8 cellular contexts compared by ENCODE assay signal in genomic region chr1:167066333-167067122, GRCh38. TPM values are rescaled to one million over a fixed set of nuclear protein-coding genes. Genes with fewer than 3 reads are reported as not detected.
DNase-seq lines count a peak whose midpoint lies in the region; ATAC-seq and TF ChIP-seq lines count a peak whose summit lies in the region.

No MANE protein-coding gene starts in this region.

- CTCF ChIA-PET in naive thymus-derived CD4-positive, alpha-beta T cell (lab: Charles Lee), result interaction anchor here (0.6 to 6.6 kb wide), 11 partner anchors 18 to 515 kb away, joined by 3 to 67 read pairs (median 3); partner anchors contain the start of gene GPA33

- peak; percentile 79 for ATAC-seq in GM19372 (IDR thresholded peaks at IDR 0.05; ENCODE audit: low read depth, unreplicated experiment)
- peak; percentile 87 for ATAC-seq in esophagus mucosa
- peak; percentile 95 for ATAC-seq in naive thymus-derived CD4-positive, alpha-beta T cell
- ATAC-seq in stimulated activated effector memory CD8-positive, alpha-beta T cell treated with anti-CD3 and anti-CD28 coated beads, Interleukin-12 subunit alpha, Interleukin-12 subunit beta, amount 100 ng/mL, for 72 hours, result peak; percentile 81

- no peak overlapping the region for H3K27ac ChIP-seq in OCI-LY1 (ENCODE audit: low read depth, low read length, poor library complexity, severe bottlenecking)
- no peak overlapping the region for H3K27ac ChIP-seq in naive thymus-derived CD4-positive, alpha-beta T cell (ENCODE audit: low read depth, low read length)

- no peaks in the 10 kb centered on the region for H3K9me3 ChIP-seq in OCI-LY1 (ENCODE audit: low read length)
- H3K9me3 ChIP-seq in naive thymus-derived CD4-positive, alpha-beta T cell (ENCODE audit: control insufficient read depth in 2 of 3, low read length in 3 of 3), result no peaks in the 10 kb centered on the region

- no peak overlapping the region for H2AFZ ChIP-seq in OCI-LY1 (ENCODE audit: low read length)

- H3K4me3 ChIP-seq in OCI-LY1 (ENCODE audit: low read depth, low read length, poor library complexity, severe bottlenecking), result peak overlapping the region; percentile 38
- no peak overlapping the region for H3K4me3 ChIP-seq in naive thymus-derived CD4-positive, alpha-beta T cell (ENCODE audit: low read length)

- no peaks in the 10 kb centered on the region for H3K9me3 Mint-ChIP-seq in naive thymus-derived CD4-positive, alpha-beta T cell
- H3K9me3 Mint-ChIP-seq in stimulated activated effector memory CD8-positive, alpha-beta T cell treated with anti-CD3 and anti-CD28 coated beads, Interleukin-12 subunit alpha, Interleukin-12 subunit beta, amount 100 ng/mL, for 72 hours, result no peaks in the 10 kb centered on the region

- H3K36me3 ChIP-seq in OCI-LY1 (ENCODE audit: insufficient read depth, low read length), result no peaks in the 10 kb centered on the region
- peaks cover 0 to 24% (median 0%) of the 10 kb centered on the region in 3 experiments for H3K36me3 ChIP-seq in naive thymus-derived CD4-positive, alpha-beta T cell (ENCODE audit: control insufficient read depth in 2 of 3, insufficient read depth in 3 of 3, low read length in 3 of 3)

- peak overlapping the region; percentile 74 for H3K4me2 ChIP-seq in OCI-LY1 (ENCODE audit: low read length)

- H3K4me1 ChIP-seq in OCI-LY1 (ENCODE audit: insufficient read depth, low read length, severe bottlenecking), result peaks cover 5% of the 10 kb centered on the region
- no peaks in the 10 kb centered on the region for H3K4me1 ChIP-seq in naive thymus-derived CD4-positive, alpha-beta T cell (ENCODE audit: control insufficient read depth in 2 of 2, insufficient read depth in 2 of 2, low read length in 2 of 2)

- DNase-seq in C1 segment of cervical spinal cord (lab: John Stamatoyannopoulos, UW) (peak in 13 of 14 donors; percentile 16 to 84 (median 55)), HT1080 (ENCODE audit: low read depth) (peak; percentile 64)
- DNase-seq in activated CD8-positive, alpha-beta memory T cell treated with anti-CD3 and anti-CD28 coated beads, Interleukin-2, amount 50 U/mL, for 48 hours, result peak; percentile 96
- peak; percentile 59 to 90 (median 78) for DNase-seq in naive thymus-derived CD4-positive, alpha-beta T cell
- peak; percentile 76 to 92 for DNase-seq in stimulated activated effector memory CD8-positive, alpha-beta T cell treated with anti-CD3 and anti-CD28 coated beads, Interleukin-12 subunit alpha, Interleukin-12 subunit beta, amount 100 ng/mL, for 72 hours (ENCODE audit: low spot score in 2 of 2)

- peak; percentile 96 for TF ChIP-seq CTCF in OCI-LY1 (IDR thresholded peaks at IDR 0.05; ENCODE audit: low read length)

- peaks cover 5% of the 10 kb centered on the region; the same call in 1 of the 2 replicates for H3K27me3 ChIP-seq in OCI-LY1 (ENCODE audit: insufficient read depth, low read length)
- H3K27me3 ChIP-seq in naive thymus-derived CD4-positive, alpha-beta T cell (ENCODE audit: control insufficient read depth in 2 of 2, insufficient read depth in 2 of 2, low read length in 2 of 2), result no peaks in the 10 kb centered on the region

- peak overlapping the region in 4 of 10 donors; percentile 15 to 54 (median 37) for H3K4me3 Mint-ChIP-seq in naive thymus-derived CD4-positive, alpha-beta T cell
- peak overlapping the region; percentile 43 for H3K4me3 Mint-ChIP-seq in stimulated activated effector memory CD8-positive, alpha-beta T cell treated with anti-CD3 and anti-CD28 coated beads, Interleukin-12 subunit alpha, Interleukin-12 subunit beta, amount 100 ng/mL, for 72 hours

- no peaks in the 10 kb centered on the region for H3K9me2 ChIP-seq in OCI-LY1 (ENCODE audit: low read depth, low read length)

- H3K79me2 ChIP-seq in OCI-LY1 (ENCODE audit: insufficient read depth, low read length), result no peaks in the 10 kb centered on the region

- intact Hi-C loops in naive thymus-derived CD4-positive, alpha-beta T cell (cut with micrococcal nuclease), result loop anchor here (1.0 to 10.0 kb wide), 17 partner anchors 24 to 582 kb away; partner anchors contain the start of genes POU2F1 (in 2 of the 2) and GPA33 (in 1 of the 2)

- POLR2A ChIA-PET in naive thymus-derived CD4-positive, alpha-beta T cell (lab: Charles Lee), result interaction anchor here (0.8 to 1.0 kb wide), 2 partner anchors 24 to 61 kb away, joined by 3 to 4 read pairs; partner anchors contain the start of gene GPA33

- H3F3A ChIP-seq in OCI-LY1 (ENCODE audit: insufficient read depth, low read length), result no peaks in the 10 kb centered on the region

- no peaks in the 10 kb centered on the region for H3K27me3 Mint-ChIP-seq in naive thymus-derived CD4-positive, alpha-beta T cell

- peaks cover 0 to 45% (median 10%) of the 10 kb centered on the region in 5 donors for H3K36me3 Mint-ChIP-seq in naive thymus-derived CD4-positive, alpha-beta T cell
- H3K36me3 Mint-ChIP-seq in stimulated activated effector memory CD8-positive, alpha-beta T cell treated with anti-CD3 and anti-CD28 coated beads, Interleukin-12 subunit alpha, Interleukin-12 subunit beta, amount 100 ng/mL, for 72 hours, result no peaks in the 10 kb centered on the region

- H4K20me1 ChIP-seq in OCI-LY1 (ENCODE audit: insufficient read depth, low read length), result no peaks in the 10 kb centered on the region

- H3K9ac ChIP-seq in OCI-LY1 (ENCODE audit: low read length), result peak overlapping the region; percentile 37; the same call in 1 of the 2 replicates

- peak overlapping the region in 1 of 9 donors; percentile 58 for H3K27ac Mint-ChIP-seq in naive thymus-derived CD4-positive, alpha-beta T cell
- no peak overlapping the region for H3K27ac Mint-ChIP-seq in stimulated activated effector memory CD8-positive, alpha-beta T cell treated with anti-CD3 and anti-CD28 coated beads, Interleukin-12 subunit alpha, Interleukin-12 subunit beta, amount 100 ng/mL, for 72 hours

- peaks cover 0 to 9% (median 5%) of the 10 kb centered on the region in 7 donors for H3K4me1 Mint-ChIP-seq in naive thymus-derived CD4-positive, alpha-beta T cell
- H3K4me1 Mint-ChIP-seq in stimulated activated effector memory CD8-positive, alpha-beta T cell treated with anti-CD3 and anti-CD28 coated beads, Interleukin-12 subunit alpha, Interleukin-12 subunit beta, amount 100 ng/mL, for 72 hours, result peaks cover 7% of the 10 kb centered on the region

RNA-seq across cellular contexts. Expression of gene GPA33, which starts 23.6 kb away (rescaled TPM):
- total RNA-seq in HT1080 (2014; rRNA removed; shearing (Covaris generic)), result 0.19 and 1.0 TPM in 2 replicates
- polyA plus RNA-seq in HT1080 (2015; cell fraction: cytosol; rRNA removed), result 0.06 TPM in 1 of 2 replicates, not detected in the other
- polyA plus RNA-seq in HT1080 (2015; cell fraction: nucleus; rRNA removed), result 0.06 TPM in 1 of 2 replicates, not detected in the other
- total RNA-seq in esophagus mucosa, result not detected
- total RNA-seq in naive thymus-derived CD4-positive, alpha-beta T cell, result 10 to 100 TPM in 3 of 5 experiments, 1 to 10 TPM in 2; 5.4 to 32.6 (median 11.3) TPM
- polyA plus RNA-seq in naive thymus-derived CD4-positive, alpha-beta T cell, result 10 to 100 TPM; 43.6 to 63.4 TPM

RNA-seq across cellular contexts. Expression of gene STYXL2, which starts 27.3 kb away (rescaled TPM):
- total RNA-seq in HT1080 (2014; rRNA removed; shearing (Covaris generic)), result 0.07 and 0.14 TPM in 2 replicates
- polyA plus RNA-seq in HT1080 (2015; cell fraction: cytosol; rRNA removed), result not detected in 2 replicates
- polyA plus RNA-seq in HT1080 (2015; cell fraction: nucleus; rRNA removed), result not detected in 2 replicates
- total RNA-seq in esophagus mucosa, result not detected
- total RNA-seq in naive thymus-derived CD4-positive, alpha-beta T cell, result not detected
- polyA plus RNA-seq in naive thymus-derived CD4-positive, alpha-beta T cell, result not detected
